1 cellular context compared by ENCODE assay signal in the genomic region with DNA sequence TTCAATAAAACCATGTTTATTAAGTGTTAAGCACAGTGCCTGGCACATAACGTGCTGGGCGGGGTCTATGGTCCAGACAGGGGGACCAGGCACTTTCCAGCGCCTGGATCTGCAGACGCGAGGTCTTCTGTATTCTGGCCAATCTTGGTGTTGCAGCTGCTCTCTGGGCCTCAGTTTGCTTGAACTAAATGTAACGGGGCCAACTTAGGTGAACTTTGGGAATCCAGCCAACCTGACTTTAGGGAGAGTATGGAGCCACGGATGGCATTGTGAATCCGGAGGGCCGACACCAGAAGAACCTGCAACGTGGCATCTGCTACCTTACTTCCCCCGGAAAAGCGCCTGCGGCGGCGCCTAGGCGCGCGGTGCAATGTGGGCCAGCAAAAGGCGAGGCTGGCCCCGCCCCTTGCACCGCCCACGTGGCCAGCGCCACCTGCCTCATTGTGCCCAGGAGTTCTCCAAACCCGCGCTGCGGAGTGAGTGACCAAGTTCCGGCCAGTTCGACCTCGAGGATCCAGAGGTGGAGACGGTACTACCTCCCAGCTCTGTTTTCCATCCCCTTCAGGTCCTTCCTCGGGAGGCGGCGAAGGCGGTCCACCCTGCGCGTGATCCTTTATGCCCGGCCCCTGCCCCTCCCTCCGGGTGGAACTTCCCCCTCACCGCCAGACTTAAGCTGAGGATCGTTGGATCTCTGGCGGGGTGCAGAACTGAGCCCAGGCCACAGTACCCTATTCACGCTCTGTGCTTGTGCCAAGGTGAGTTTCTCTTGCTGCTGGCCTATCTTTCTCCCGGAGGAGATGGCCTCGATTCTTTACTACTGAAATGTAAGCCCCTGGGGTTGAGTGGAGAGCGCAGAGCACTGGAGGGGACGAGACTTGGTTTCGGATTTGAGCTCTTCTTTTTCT.
TF ChIP-seq lines count a peak whose summit lies in the region.

A gene (plus strand): TSS at position 426 of the 905 bp plus-strand sequence. CDS start 10,969 bp downstream, outside the sequence.

TF ChIP-seq in HepG2, 621 proteins besides CTCF, POLR2A, EP300 and RAD21 (continued from another document and continues in another):
- TF ChIP-seq KDM4B (CRISPR knock-in tag; IDR thresholded peaks at IDR 0.05), result peak; percentile 12; the same call in 1 of the 2 replicates
- TF ChIP-seq ZNF788 (CRISPR knock-in tag; IDR thresholded peaks at IDR 0.05; ENCODE audit: borderline replicate concordance), result peak; percentile 90
- TF ChIP-seq HNF4G (IDR thresholded peaks at IDR 0.05; ENCODE audit: borderline replicate concordance, low read depth, low read length), result no peak
- TF ChIP-seq HNF4G (CRISPR knock-in tag; IDR thresholded peaks at IDR 0.05; ENCODE audit: borderline replicate concordance, low read depth), result 0 out of 2 replicates have a peak, but pooled peaks have one; percentile 58
- TF ChIP-seq AGO2 (optimal IDR thresholded peaks at IDR 0.05; ENCODE audit: low read depth, low read length), result peak; percentile 21
- no peak; the same call in 1 of the 2 replicates for TF ChIP-seq FOXA3 (CRISPR knock-in tag; IDR thresholded peaks at IDR 0.05)
- peak; percentile 88; the same call in 1 of the 2 replicates for TF ChIP-seq ZNF441 (CRISPR knock-in tag; IDR thresholded peaks at IDR 0.05; ENCODE audit: borderline replicate concordance)
- peak; percentile 92 for TF ChIP-seq KAT7 (CRISPR knock-in tag; IDR thresholded peaks at IDR 0.05; ENCODE audit: borderline replicate concordance)
- TF ChIP-seq, protein P1, sequence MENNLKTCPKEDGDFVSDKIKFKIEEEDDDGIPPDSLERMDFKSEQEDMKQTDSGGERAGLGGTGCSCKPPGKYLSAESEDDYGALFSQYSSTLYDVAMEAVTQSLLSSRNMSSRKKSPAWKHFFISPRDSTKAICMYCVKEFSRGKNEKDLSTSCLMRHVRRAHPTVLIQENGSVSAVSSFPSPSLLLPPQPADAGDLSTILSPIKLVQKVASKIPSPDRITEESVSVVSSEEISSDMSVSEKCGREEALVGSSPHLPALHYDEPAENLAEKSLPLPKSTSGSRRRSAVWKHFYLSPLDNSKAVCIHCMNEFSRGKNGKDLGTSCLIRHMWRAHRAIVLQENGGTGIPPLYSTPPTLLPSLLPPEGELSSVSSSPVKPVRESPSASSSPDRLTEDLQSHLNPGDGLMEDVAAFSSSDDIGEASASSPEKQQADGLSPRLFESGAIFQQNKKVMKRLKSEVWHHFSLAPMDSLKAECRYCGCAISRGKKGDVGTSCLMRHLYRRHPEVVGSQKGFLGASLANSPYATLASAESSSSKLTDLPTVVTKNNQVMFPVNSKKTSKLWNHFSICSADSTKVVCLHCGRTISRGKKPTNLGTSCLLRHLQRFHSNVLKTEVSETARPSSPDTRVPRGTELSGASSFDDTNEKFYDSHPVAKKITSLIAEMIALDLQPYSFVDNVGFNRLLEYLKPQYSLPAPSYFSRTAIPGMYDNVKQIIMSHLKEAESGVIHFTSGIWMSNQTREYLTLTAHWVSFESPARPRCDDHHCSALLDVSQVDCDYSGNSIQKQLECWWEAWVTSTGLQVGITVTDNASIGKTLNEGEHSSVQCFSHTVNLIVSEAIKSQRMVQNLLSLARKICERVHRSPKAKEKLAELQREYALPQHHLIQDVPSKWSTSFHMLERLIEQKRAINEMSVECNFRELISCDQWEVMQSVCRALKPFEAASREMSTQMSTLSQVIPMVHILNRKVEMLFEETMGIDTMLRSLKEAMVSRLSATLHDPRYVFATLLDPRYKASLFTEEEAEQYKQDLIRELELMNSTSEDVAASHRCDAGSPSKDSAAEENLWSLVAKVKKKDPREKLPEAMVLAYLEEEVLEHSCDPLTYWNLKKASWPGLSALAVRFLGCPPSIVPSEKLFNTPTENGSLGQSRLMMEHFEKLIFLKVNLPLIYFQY (CRISPR knock-in tag; IDR thresholded peaks at IDR 0.05; ENCODE audit: borderline replicate concordance), result peak; percentile 67; the same call in 1 of the 2 replicates
- no peak for TF ChIP-seq ZBTB7B (CRISPR knock-in tag; IDR thresholded peaks at IDR 0.05)
- no peak for TF ChIP-seq RCOR2 (CRISPR knock-in tag; IDR thresholded peaks at IDR 0.05)
- TF ChIP-seq, protein P2, sequence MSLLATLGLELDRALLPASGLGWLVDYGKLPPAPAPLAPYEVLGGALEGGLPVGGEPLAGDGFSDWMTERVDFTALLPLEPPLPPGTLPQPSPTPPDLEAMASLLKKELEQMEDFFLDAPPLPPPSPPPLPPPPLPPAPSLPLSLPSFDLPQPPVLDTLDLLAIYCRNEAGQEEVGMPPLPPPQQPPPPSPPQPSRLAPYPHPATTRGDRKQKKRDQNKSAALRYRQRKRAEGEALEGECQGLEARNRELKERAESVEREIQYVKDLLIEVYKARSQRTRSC (CRISPR knock-in tag; IDR thresholded peaks at IDR 0.05; ENCODE audit: low read depth), result peak; percentile 42; the same call in 1 of the 2 replicates
- peak; percentile 93 for TF ChIP-seq TBX2 (CRISPR knock-in tag; IDR thresholded peaks at IDR 0.05; ENCODE audit: borderline replicate concordance)
- peak; percentile 52; the same call in 1 of the 2 replicates for TF ChIP-seq ZNF570 (CRISPR knock-in tag; IDR thresholded peaks at IDR 0.05; ENCODE audit: borderline replicate concordance)
- no peak for TF ChIP-seq ZNF460 (CRISPR knock-in tag; IDR thresholded peaks at IDR 0.05; ENCODE audit: borderline replicate concordance)
- peak; percentile 79; the same call in 1 of the 2 replicates for TF ChIP-seq SAFB2 (CRISPR knock-in tag; IDR thresholded peaks at IDR 0.05; ENCODE audit: borderline replicate concordance, low read depth)
- TF ChIP-seq, protein P3, sequence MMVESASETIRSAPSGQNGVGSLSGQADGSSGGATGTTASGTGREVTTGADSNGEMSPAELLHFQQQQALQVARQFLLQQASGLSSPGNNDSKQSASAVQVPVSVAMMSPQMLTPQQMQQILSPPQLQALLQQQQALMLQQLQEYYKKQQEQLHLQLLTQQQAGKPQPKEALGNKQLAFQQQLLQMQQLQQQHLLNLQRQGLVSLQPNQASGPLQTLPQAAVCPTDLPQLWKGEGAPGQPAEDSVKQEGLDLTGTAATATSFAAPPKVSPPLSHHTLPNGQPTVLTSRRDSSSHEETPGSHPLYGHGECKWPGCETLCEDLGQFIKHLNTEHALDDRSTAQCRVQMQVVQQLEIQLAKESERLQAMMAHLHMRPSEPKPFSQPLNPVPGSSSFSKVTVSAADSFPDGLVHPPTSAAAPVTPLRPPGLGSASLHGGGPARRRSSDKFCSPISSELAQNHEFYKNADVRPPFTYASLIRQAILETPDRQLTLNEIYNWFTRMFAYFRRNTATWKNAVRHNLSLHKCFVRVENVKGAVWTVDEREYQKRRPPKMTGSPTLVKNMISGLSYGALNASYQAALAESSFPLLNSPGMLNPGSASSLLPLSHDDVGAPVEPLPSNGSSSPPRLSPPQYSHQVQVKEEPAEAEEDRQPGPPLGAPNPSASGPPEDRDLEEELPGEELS (CRISPR knock-in tag; IDR thresholded peaks at IDR 0.05), result peak; percentile 68
- TF ChIP-seq GABPA (IDR thresholded peaks at IDR 0.05; ENCODE audit: low read depth, low read length), result peak; percentile 68
- peak; percentile 91 for TF ChIP-seq GABPA (CRISPR knock-in tag; IDR thresholded peaks at IDR 0.05; ENCODE audit: low read depth)
- peak; percentile 95 for TF ChIP-seq ARID2 (CRISPR knock-in tag; IDR thresholded peaks at IDR 0.05; ENCODE audit: borderline replicate concordance)
- TF ChIP-seq, protein P4, sequence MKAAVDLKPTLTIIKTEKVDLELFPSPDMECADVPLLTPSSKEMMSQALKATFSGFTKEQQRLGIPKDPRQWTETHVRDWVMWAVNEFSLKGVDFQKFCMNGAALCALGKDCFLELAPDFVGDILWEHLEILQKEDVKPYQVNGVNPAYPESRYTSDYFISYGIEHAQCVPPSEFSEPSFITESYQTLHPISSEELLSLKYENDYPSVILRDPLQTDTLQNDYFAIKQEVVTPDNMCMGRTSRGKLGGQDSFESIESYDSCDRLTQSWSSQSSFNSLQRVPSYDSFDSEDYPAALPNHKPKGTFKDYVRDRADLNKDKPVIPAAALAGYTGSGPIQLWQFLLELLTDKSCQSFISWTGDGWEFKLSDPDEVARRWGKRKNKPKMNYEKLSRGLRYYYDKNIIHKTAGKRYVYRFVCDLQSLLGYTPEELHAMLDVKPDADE (CRISPR knock-in tag; IDR thresholded peaks at IDR 0.05), result peak; percentile 78; the same call in 1 of the 2 replicates
- TF ChIP-seq, protein P5, sequence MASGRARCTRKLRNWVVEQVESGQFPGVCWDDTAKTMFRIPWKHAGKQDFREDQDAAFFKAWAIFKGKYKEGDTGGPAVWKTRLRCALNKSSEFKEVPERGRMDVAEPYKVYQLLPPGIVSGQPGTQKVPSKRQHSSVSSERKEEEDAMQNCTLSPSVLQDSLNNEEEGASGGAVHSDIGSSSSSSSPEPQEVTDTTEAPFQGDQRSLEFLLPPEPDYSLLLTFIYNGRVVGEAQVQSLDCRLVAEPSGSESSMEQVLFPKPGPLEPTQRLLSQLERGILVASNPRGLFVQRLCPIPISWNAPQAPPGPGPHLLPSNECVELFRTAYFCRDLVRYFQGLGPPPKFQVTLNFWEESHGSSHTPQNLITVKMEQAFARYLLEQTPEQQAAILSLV (CRISPR knock-in tag; IDR thresholded peaks at IDR 0.05; ENCODE audit: borderline replicate concordance), result peak; percentile 83; the same call in 1 of the 2 replicates
- TF ChIP-seq REL (CRISPR knock-in tag; conservative IDR thresholded peaks at IDR 0.05), result peak; percentile 87
- TF ChIP-seq, protein P6, sequence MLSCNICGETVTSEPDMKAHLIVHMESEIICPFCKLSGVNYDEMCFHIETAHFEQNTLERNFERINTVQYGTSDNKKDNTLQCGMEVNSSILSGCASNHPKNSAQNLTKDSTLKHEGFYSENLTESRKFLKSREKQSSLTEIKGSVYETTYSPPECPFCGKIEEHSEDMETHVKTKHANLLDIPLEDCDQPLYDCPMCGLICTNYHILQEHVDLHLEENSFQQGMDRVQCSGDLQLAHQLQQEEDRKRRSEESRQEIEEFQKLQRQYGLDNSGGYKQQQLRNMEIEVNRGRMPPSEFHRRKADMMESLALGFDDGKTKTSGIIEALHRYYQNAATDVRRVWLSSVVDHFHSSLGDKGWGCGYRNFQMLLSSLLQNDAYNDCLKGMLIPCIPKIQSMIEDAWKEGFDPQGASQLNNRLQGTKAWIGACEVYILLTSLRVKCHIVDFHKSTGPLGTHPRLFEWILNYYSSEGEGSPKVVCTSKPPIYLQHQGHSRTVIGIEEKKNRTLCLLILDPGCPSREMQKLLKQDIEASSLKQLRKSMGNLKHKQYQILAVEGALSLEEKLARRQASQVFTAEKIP (CRISPR knock-in tag; IDR thresholded peaks at IDR 0.05; ENCODE audit: borderline replicate concordance), result no peak
- peak; percentile 73; the same call in 1 of the 2 replicates for TF ChIP-seq ZSCAN25 (CRISPR knock-in tag; IDR thresholded peaks at IDR 0.05)
- peak; percentile 25 for TF ChIP-seq HNF4A (CRISPR knock-in tag; IDR thresholded peaks at IDR 0.05)
- no peak for TF ChIP-seq MTA3 (CRISPR knock-in tag; IDR thresholded peaks at IDR 0.05)
- TF ChIP-seq, protein P7, sequence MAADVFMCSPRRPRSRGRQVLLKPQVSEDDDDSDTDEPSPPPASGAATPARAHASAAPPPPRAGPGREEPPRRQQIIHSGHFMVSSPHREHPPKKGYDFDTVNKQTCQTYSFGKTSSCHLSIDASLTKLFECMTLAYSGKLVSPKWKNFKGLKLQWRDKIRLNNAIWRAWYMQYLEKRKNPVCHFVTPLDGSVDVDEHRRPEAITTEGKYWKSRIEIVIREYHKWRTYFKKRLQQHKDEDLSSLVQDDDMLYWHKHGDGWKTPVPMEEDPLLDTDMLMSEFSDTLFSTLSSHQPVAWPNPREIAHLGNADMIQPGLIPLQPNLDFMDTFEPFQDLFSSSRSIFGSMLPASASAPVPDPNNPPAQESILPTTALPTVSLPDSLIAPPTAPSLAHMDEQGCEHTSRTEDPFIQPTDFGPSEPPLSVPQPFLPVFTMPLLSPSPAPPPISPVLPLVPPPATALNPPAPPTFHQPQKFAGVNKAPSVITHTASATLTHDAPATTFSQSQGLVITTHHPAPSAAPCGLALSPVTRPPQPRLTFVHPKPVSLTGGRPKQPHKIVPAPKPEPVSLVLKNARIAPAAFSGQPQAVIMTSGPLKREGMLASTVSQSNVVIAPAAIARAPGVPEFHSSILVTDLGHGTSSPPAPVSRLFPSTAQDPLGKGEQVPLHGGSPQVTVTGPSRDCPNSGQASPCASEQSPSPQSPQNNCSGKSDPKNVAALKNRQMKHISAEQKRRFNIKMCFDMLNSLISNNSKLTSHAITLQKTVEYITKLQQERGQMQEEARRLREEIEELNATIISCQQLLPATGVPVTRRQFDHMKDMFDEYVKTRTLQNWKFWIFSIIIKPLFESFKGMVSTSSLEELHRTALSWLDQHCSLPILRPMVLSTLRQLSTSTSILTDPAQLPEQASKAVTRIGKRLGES (CRISPR knock-in tag; IDR thresholded peaks at IDR 0.05; ENCODE audit: borderline replicate concordance), result no peak
- TF ChIP-seq MAF1 (CRISPR knock-in tag; IDR thresholded peaks at IDR 0.05; ENCODE audit: borderline replicate concordance), result no peak
- TF ChIP-seq TP53 (CRISPR knock-in tag; conservative IDR thresholded peaks at IDR 0.05), result peak; percentile 59; the same call in 1 of the 2 replicates
- TF ChIP-seq ZNF124 (CRISPR knock-in tag; IDR thresholded peaks at IDR 0.05), result no peak; the same call in none of the 2 replicates
- TF ChIP-seq ZNF232 (CRISPR knock-in tag; IDR thresholded peaks at IDR 0.05; ENCODE audit: borderline replicate concordance), result peak; percentile 87; the same call in 1 of the 2 replicates
- TF ChIP-seq, protein P8, sequence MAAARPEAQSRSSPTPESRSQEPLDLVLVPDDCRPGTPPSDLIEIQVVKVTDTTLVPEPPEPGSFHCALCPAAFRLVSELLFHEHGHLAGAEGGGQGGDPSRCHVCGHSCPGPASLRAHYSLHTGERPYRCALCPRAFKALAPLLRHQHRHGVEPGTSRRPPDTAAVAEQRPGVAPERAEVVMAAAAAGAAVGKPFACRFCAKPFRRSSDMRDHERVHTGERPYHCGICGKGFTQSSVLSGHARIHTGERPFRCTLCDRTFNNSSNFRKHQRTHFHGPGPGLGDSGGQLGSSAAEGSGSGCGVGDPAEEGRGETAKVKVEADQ (CRISPR knock-in tag; IDR thresholded peaks at IDR 0.05; ENCODE audit: borderline replicate concordance), result peak; percentile 55; the same call in 1 of the 2 replicates
- no peak for TF ChIP-seq FOXA1 (IDR thresholded peaks at IDR 0.05)
- no peak for TF ChIP-seq FOXA1 (CRISPR knock-in tag; IDR thresholded peaks at IDR 0.05)
- no peak for TF ChIP-seq ZNF207 (IDR thresholded peaks at IDR 0.05; ENCODE audit: borderline replicate concordance)
- TF ChIP-seq, protein P9, sequence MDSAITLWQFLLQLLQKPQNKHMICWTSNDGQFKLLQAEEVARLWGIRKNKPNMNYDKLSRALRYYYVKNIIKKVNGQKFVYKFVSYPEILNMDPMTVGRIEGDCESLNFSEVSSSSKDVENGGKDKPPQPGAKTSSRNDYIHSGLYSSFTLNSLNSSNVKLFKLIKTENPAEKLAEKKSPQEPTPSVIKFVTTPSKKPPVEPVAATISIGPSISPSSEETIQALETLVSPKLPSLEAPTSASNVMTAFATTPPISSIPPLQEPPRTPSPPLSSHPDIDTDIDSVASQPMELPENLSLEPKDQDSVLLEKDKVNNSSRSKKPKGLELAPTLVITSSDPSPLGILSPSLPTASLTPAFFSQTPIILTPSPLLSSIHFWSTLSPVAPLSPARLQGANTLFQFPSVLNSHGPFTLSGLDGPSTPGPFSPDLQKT (CRISPR knock-in tag; IDR thresholded peaks at IDR 0.05; ENCODE audit: borderline replicate concordance), result no peak
- TF ChIP-seq KLF11 (CRISPR knock-in tag; IDR thresholded peaks at IDR 0.05), result no peak
- TF ChIP-seq, protein P10, sequence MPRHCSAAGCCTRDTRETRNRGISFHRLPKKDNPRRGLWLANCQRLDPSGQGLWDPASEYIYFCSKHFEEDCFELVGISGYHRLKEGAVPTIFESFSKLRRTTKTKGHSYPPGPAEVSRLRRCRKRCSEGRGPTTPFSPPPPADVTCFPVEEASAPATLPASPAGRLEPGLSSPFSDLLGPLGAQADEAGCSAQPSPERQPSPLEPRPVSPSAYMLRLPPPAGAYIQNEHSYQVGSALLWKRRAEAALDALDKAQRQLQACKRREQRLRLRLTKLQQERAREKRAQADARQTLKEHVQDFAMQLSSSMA (CRISPR knock-in tag; IDR thresholded peaks at IDR 0.05), result peak; percentile 78; the same call in 1 of the 2 replicates
- TF ChIP-seq RORA (CRISPR knock-in tag; IDR thresholded peaks at IDR 0.05), result no peak
